1 cellular context compared by ENCODE assay signal in genomic region chr2:188978291-188979081, GRCh38.
A peak's percentile ranks its signal among the peaks of the same experiment; 100 is the strongest.
TF ChIP-seq lines count a peak whose summit lies in the region.

No MANE protein-coding gene starts in this region.

TF ChIP-seq in GM12878, 131 proteins besides CTCF, POLR2A, EP300 and RAD21 (continued from another document and continues in another):
- TF ChIP-seq CUX1 (IDR thresholded peaks at IDR 0.05; ENCODE audit: insufficient replicate concordance, low read depth, low read length), result no peak
- no peak for TF ChIP-seq ATF3 (IDR thresholded peaks at IDR 0.05; ENCODE audit: borderline replicate concordance, extremely low read depth, low read depth, low read length)
- no peak for TF ChIP-seq CHD4 (IDR thresholded peaks at IDR 0.05)
- no peak for TF ChIP-seq YBX1 (IDR thresholded peaks at IDR 0.05)
- TF ChIP-seq RB1 (IDR thresholded peaks at IDR 0.05; ENCODE audit: borderline replicate concordance), result no peak
- TF ChIP-seq MTA2 (IDR thresholded peaks at IDR 0.05; ENCODE audit: low read depth), result peak; percentile 89
- no peak for TF ChIP-seq IRF3 (IDR thresholded peaks at IDR 0.05)
- no peak for TF ChIP-seq FOXK2 (IDR thresholded peaks at IDR 0.05)
- TF ChIP-seq CHD1 (IDR thresholded peaks at IDR 0.05; ENCODE audit: low read depth, low read length), result no peak
- TF ChIP-seq ELK1 (IDR thresholded peaks at IDR 0.05; ENCODE audit: low read depth, low read length), result no peak
- peak; percentile 42 for TF ChIP-seq SKIL (IDR thresholded peaks at IDR 0.05; ENCODE audit: low read depth, poor library complexity, severe bottlenecking)
- no peak for TF ChIP-seq MXI1 (IDR thresholded peaks at IDR 0.05; ENCODE audit: low read depth, low read length)
- peak; percentile 56; the same call in 1 of the 2 replicates for TF ChIP-seq REST (IDR thresholded peaks at IDR 0.05; ENCODE audit: low read depth, low read length)
- 0 out of 2 replicates have a peak, but pooled peaks have one; percentile 29 for TF ChIP-seq ZNF217 (IDR thresholded peaks at IDR 0.05)
- no peak for TF ChIP-seq MEF2B (IDR thresholded peaks at IDR 0.05; ENCODE audit: partially characterized antibody, poor library complexity, severe bottlenecking)
- no peak for TF ChIP-seq ZNF622 (IDR thresholded peaks at IDR 0.05)
- no peak; the same call in 1 of the 2 replicates for TF ChIP-seq PML (IDR thresholded peaks at IDR 0.05; ENCODE audit: low read length)
- no peak for TF ChIP-seq HDGF (IDR thresholded peaks at IDR 0.05)
- TF ChIP-seq MAX (IDR thresholded peaks at IDR 0.05; ENCODE audit: low read depth, low read length), result peak; percentile 61; the same call in 1 of the 2 replicates
- TF ChIP-seq NKRF (conservative IDR thresholded peaks at IDR 0.05), result no peak
- TF ChIP-seq ZNF207 (IDR thresholded peaks at IDR 0.05; ENCODE audit: borderline replicate concordance), result no peak; the same call in 1 of the 2 replicates
- TF ChIP-seq LARP7 (IDR thresholded peaks at IDR 0.05), result no peak
- no peak for TF ChIP-seq SRF (IDR thresholded peaks at IDR 0.05; ENCODE audit: low read depth in 2 of 2, low read length in 2 of 2)
- TF ChIP-seq STAT3 (IDR thresholded peaks at IDR 0.05; ENCODE audit: low read depth, low read length), result no peak
- 0 out of 3 replicates have a peak, but pooled peaks have one; percentile 19 for TF ChIP-seq POU2F2 (IDR thresholded peaks at IDR 0.05; ENCODE audit: borderline replicate concordance, low read depth, low read length)
- TF ChIP-seq ZNF274 (IDR thresholded peaks at IDR 0.05; ENCODE audit: insufficient read depth, insufficient read length), result no peak
- TF ChIP-seq TCF3 (IDR thresholded peaks at IDR 0.05; ENCODE audit: borderline replicate concordance, insufficient read depth, low read depth, low read length), result no peak
- TF ChIP-seq MLLT1 (IDR thresholded peaks at IDR 0.05), result 0 out of 2 replicates have a peak, but pooled peaks have one; percentile 19
- no peak for TF ChIP-seq ZSCAN29 (IDR thresholded peaks at IDR 0.05)
- no peak for TF ChIP-seq NR2C2 (IDR thresholded peaks at IDR 0.05; ENCODE audit: borderline replicate concordance, control insufficient read depth, insufficient read length, low read depth)
- no peak for TF ChIP-seq MYC (IDR thresholded peaks at IDR 0.05; ENCODE audit: insufficient read depth, insufficient read length, insufficient replicate concordance, low read length, severe bottlenecking)
- no peak; the same call in 1 of the 2 replicates for TF ChIP-seq SMARCA5 (IDR thresholded peaks at IDR 0.05)
- no peak for TF ChIP-seq SUZ12 (IDR thresholded peaks at IDR 0.05; ENCODE audit: unreplicated experiment)
- TF ChIP-seq TAF1 (IDR thresholded peaks at IDR 0.05; ENCODE audit: borderline replicate concordance, low read depth, low read length), result no peak
- no peak for TF ChIP-seq FOS (IDR thresholded peaks at IDR 0.05; ENCODE audit: borderline replicate concordance, extremely low read depth, insufficient read length)
- 0 out of 2 replicates have a peak, but pooled peaks have one; percentile 62 for TF ChIP-seq NBN (IDR thresholded peaks at IDR 0.05)
- TF ChIP-seq ZBTB40 (IDR thresholded peaks at IDR 0.05; ENCODE audit: borderline replicate concordance), result no peak; the same call in 1 of the 2 replicates
- peak; percentile 79 for TF ChIP-seq DPF2 (IDR thresholded peaks at IDR 0.05)
